ENCODE assay signal across 24 cellular contexts in the genomic region with DNA sequence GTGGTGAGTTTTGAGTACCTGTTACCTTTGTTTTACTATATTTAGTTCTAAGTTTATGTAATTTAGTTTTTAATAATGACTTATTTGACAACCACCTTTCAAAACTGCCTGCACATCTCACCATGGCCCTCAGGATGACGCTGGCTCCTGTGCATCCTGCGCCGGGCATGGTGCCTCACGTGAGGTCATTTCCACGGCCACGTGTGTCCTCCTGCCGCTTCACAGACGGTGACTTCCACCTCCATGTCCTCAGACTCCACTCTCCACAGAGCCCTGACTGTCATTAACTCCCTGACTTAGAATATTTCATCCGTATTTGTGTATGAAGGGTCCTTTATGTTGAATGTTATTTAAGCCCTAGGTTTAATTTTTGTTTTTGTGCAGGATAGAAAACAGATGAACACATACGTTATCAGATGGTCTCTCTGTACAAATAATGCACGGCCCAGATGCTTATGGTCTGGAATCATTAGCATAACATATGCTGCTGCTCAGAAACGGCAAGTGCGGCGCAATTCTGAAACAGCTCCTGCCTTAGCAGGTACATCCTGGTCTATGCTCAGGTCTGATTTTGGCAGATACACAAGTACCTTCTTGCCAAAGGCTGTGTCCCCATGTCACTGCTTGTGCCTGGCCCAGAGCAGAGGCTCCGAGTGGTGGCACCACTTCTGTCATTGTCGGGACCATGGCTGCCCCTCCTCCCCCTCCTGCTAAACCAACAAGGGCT.
"Had no signal": no experiment of that assay in that cellular context is flagged by ENCODE, and none has a peak within 500 bp of the region (broad histone marks: within the 10 kb centered on the region; RNA-seq: fewer than 3 reads in every experiment).

No MANE protein-coding gene starts in this region.

- H3K4me3 ChIP-seq: body of pancreas, gastrocnemius medialis, heart left ventricle, left ventricle myocardium inferior, mucosa of descending colon, prostate gland, skin epidermis, thoracic aorta had no signal

- H3K27ac ChIP-seq: body of pancreas, gastrocnemius medialis, heart left ventricle, left ventricle myocardium inferior, prostate gland, skin epidermis, thoracic aorta had no signal

- H3K36me3 Mint-ChIP-seq: naive B cell, T-cell, WTC11 had no signal

- H3K27me3 Mint-ChIP-seq: activated CD8-positive, alpha-beta T cell treated with anti-CD3 and anti-CD28 coated beads for 36 hours; stimulated activated naive CD8-positive, alpha-beta T cell treated with anti-CD3 and anti-CD28 coated beads, Interleukin-15, amount 100 ng/mL, for 72 hours had no signal

- H3K9me3 ChIP-seq: body of pancreas, gastrocnemius medialis, heart left ventricle, left ventricle myocardium inferior, mucosa of descending colon, prostate gland, thoracic aorta had no signal

- H3K27ac Mint-ChIP-seq: activated CD8-positive, alpha-beta T cell treated with anti-CD3 and anti-CD28 coated beads for 36 hours; activated naive CD4-positive, alpha-beta T cell treated with anti-CD3 and anti-CD28 coated beads for 36 hours; activated T-helper 17 cell treated with anti-CD3 and anti-CD28 coated beads, Interleukin-2, amount 50 U/mL, for 72 hours; memory B cell; naive B cell; stimulated activated naive CD8-positive, alpha-beta T cell treated with anti-CD3 and anti-CD28 coated beads, Interleukin-15, amount 100 ng/mL, for 72 hours; T-cell; WTC11 had no signal

- H3K27me3 ChIP-seq: body of pancreas, gastrocnemius medialis, heart left ventricle had no signal

- DNase-seq: activated CD4-positive, alpha-beta T cell treated with anti-CD3 and anti-CD28 coated beads for 4 hours; activated CD8-positive, alpha-beta T cell treated with anti-CD3 and anti-CD28 coated beads for 36 hours; activated naive CD4-positive, alpha-beta T cell treated with anti-CD3 and anti-CD28 coated beads for 36 hours; activated T-cell treated with anti-CD3 and anti-CD28 coated beads, Interleukin-2, amount 50 U/mL, for 1 hour; body of pancreas; caudate nucleus; gastrocnemius medialis; heart left ventricle; left ventricle myocardium inferior; mucosa of descending colon; naive B cell; right cardiac atrium; stimulated activated CD4-positive, alpha-beta T cell treated with anti-CD3 and anti-CD28 coated beads, Interleukin-15, amount 100 ng/mL, for 24 hours; stimulated activated CD4-positive, alpha-beta T cell treated with anti-CD3 and anti-CD28 coated beads, Interleukin-2, amount 100 ng/mL, for 48 hours; stimulated activated naive CD8-positive, alpha-beta T cell treated with anti-CD3 and anti-CD28 coated beads, Interleukin-15, amount 100 ng/mL, for 72 hours; T-cell had no signal

- ATAC-seq: activated CD8-positive, alpha-beta T cell treated with anti-CD3 and anti-CD28 coated beads for 36 hours; activated T-helper 17 cell treated with anti-CD3 and anti-CD28 coated beads, Interleukin-2, amount 50 U/mL, for 72 hours; body of pancreas; esophagus mucosa; gastrocnemius medialis; heart left ventricle; mucosa of descending colon; right cardiac atrium; stimulated activated naive CD8-positive, alpha-beta T cell treated with anti-CD3 and anti-CD28 coated beads, Interleukin-15, amount 100 ng/mL, for 72 hours; WTC11 had no signal

- H3K4me1 Mint-ChIP-seq: memory B cell; naive B cell; neural crest cell; stimulated activated naive CD8-positive, alpha-beta T cell treated with anti-CD3 and anti-CD28 coated beads, Interleukin-15, amount 100 ng/mL, for 72 hours; T-cell; WTC11 had no signal

- H3K4me3 Mint-ChIP-seq: activated CD8-positive, alpha-beta T cell treated with anti-CD3 and anti-CD28 coated beads for 36 hours; activated naive CD4-positive, alpha-beta T cell treated with anti-CD3 and anti-CD28 coated beads for 36 hours; activated T-helper 17 cell treated with anti-CD3 and anti-CD28 coated beads, Interleukin-2, amount 50 U/mL, for 72 hours; memory B cell; naive B cell; neural crest cell; stimulated activated naive CD8-positive, alpha-beta T cell treated with anti-CD3 and anti-CD28 coated beads, Interleukin-15, amount 100 ng/mL, for 72 hours; T-cell; WTC11 had no signal

- H3K36me3 ChIP-seq: gastrocnemius medialis, heart left ventricle, left ventricle myocardium inferior, prostate gland, thoracic aorta had no signal

- H3K9me3 Mint-ChIP-seq: activated CD8-positive, alpha-beta T cell treated with anti-CD3 and anti-CD28 coated beads for 36 hours; activated naive CD4-positive, alpha-beta T cell treated with anti-CD3 and anti-CD28 coated beads for 36 hours; activated T-helper 17 cell treated with anti-CD3 and anti-CD28 coated beads, Interleukin-2, amount 50 U/mL, for 72 hours; memory B cell; neural crest cell; stimulated activated naive CD8-positive, alpha-beta T cell treated with anti-CD3 and anti-CD28 coated beads, Interleukin-15, amount 100 ng/mL, for 72 hours; T-cell; WTC11 had no signal

- H3K4me1 ChIP-seq: body of pancreas, gastrocnemius medialis, heart left ventricle, left ventricle myocardium inferior, prostate gland had no signal
